In the genomic region with DNA sequence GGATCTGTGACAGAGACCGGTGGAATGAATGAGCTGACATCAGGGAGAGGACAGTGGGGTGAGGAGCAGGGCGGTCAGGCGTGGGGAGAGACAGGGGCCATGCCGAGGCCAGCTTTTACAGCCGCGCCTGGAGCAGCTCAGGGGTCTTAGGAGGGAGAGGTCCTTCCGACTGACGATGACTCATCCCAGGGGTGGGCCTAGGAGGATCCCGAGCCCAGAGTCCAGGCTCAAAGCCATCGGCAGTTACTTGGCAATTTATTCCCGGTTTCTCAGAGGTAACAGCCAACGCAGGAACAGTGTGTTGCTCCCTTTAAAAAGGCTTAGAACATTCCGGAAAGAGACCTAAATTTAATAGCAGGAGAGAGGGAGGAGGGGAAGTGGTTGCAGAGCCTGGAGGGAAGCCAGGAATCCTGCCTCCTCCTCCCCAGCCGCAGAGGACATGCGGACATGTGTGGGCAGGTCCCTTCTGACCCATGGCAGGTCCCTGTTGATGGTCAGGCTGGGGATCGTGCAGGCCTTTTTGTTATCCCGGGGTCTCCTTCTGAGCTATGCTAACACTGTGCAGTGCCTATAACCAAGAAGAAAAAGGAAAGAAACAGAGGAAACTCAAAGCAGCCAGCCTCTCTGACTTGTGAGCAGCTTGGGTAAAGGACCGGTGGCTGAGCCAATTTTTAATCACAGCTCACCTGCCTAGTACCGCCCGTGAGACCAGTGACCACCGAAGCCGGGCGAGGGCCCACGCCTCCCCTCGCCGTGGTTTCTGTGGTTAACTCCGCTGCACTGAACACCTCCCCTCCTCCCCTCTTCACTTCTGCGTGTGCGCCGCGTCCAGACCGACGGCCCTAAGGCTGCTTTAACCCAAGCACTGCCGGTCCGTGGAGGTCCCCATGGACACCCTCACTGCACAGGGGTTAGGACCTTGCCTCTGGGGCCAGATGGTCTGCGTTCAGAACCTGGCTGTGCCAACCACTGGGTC, we compare ENCODE assay signal across 9 cellular contexts.
DNase-seq lines count a peak whose midpoint lies in the region; ATAC-seq, FAIRE-seq and TF ChIP-seq lines count a peak whose summit lies in the region.
"Had no signal": no experiment of that assay in that cellular context is flagged by ENCODE, and none has a peak within 500 bp of the region (broad histone marks: within the 10 kb centered on the region; RNA-seq: fewer than 3 reads in every experiment).

No MANE protein-coding gene starts in this region.

- no peaks in the 10 kb centered on the region for H3K79me2 ChIP-seq in HepG2 (ENCODE audit: insufficient read depth, low read length)

- peaks cover 2% of the 10 kb centered on the region for H3K27me3 Mint-ChIP-seq in activated B cell treated with CpG ODN at 0.5 μM for 24 hours
- H3K27me3 Mint-ChIP-seq in immature natural killer cell (ENCODE audit: low read depth in 3 of 3), result peaks cover 8 to 23% (median 22%) of the 10 kb centered on the region in 3 donors

- H3K27ac Mint-ChIP-seq in activated B cell treated with CpG ODN at 0.5 μM for 24 hours (peak overlapping the region; percentile 75), immature natural killer cell (no peak overlapping the region)

- TF ChIP-seq RAD21 in HepG2 (CRISPR knock-in tag; IDR thresholded peaks at IDR 0.05), result no peak

- CTCF ChIA-PET in HepG2 (lab: Yijun Ruan, JAX; ENCODE audit: low intra/inter-chr PET ratio, low total read pairs), result no interaction called here
- CTCF ChIA-PET in activated B cell treated with CpG ODN at 0.5 μM for 24 hours (lab: Charles Lee), result no interaction called here

- POLR2A ChIA-PET in HepG2 (lab: Yijun Ruan, JAX) (no interaction called here), activated B cell treated with CpG ODN at 0.5 μM for 24 hours (lab: Charles Lee) (interaction anchor here (0.6 to 2.5 kb wide), 4 partner anchors 13 to 81 kb away, joined by 3 to 13 read pairs (median 6); no protein-coding TSS in a partner anchor)

- intact Hi-C loops in right lobe of liver (cut with DNase I) (no loop called here), HepG2 (cut with micrococcal nuclease; ENCODE audit: unreplicated experiment) (no loop called here), activated B cell treated with CpG ODN at 0.5 μM for 24 hours (cut with micrococcal nuclease) (loop anchor here (2.0 to 5.0 kb wide), 7 partner anchors 90 to 645 kb away; a partner anchor contains a TSS)

- H3K4me3 Mint-ChIP-seq in activated B cell treated with CpG ODN at 0.5 μM for 24 hours (peak overlapping the region; percentile 79), immature natural killer cell (peak overlapping the region; percentile 51 to 68 (median 57))
- H3K4me3 Mint-ChIP-seq: central memory CD8-positive, alpha-beta T cell had no signal

- H3K27ac ChIP-seq in right lobe of liver, result peak overlapping the region in 1 of 3 donors; percentile 23
- no peak overlapping the region for H3K27ac ChIP-seq in HepG2 (ENCODE audit: extremely low read length, insufficient read depth, low read length)
- H3K27ac ChIP-seq in substantia nigra (ENCODE audit: low read depth, low read length, poor library complexity, severe bottlenecking), result peak overlapping the region; percentile 47

- no TSS peak for BruUV-seq in HepG2 (replicated peaks; lab: Mats Ljungman, UMichigan)

- no peak overlapping the region for H3K4me2 ChIP-seq in HepG2 (ENCODE audit: low read depth, low read length)

- H3K27me3 ChIP-seq in right lobe of liver, result no peaks in the 10 kb centered on the region
- no peaks in the 10 kb centered on the region for H3K27me3 ChIP-seq in HepG2 (ENCODE audit: control insufficient read depth in 1 of 2, insufficient read depth in 2 of 2, low read length in 2 of 2)

- H3K4me1 ChIP-seq in right lobe of liver, result peaks cover 0 to 10% (median 1%) of the 10 kb centered on the region in 4 donors
- peaks cover 6% of the 10 kb centered on the region; the same call in 1 of the 2 replicates for H3K4me1 ChIP-seq in HepG2 (ENCODE audit: insufficient read depth, low read length)

- TF ChIP-seq CTCF in right lobe of liver (IDR thresholded peaks at IDR 0.05) (no peak), HepG2 (CRISPR knock-in tag; IDR thresholded peaks at IDR 0.05) (no peak), activated B cell treated with CpG ODN at 0.5 μM for 24 hours (IDR thresholded peaks at IDR 0.05) (no peak)

- ATAC-seq in right lobe of liver (peak; percentile 60 to 84 (median 66)), HepG2 (no peak), HG02943 (IDR thresholded peaks at IDR 0.05; ENCODE audit: low read depth, unreplicated experiment) (peak; percentile 38), activated B cell treated with CpG ODN at 0.5 μM for 24 hours (ENCODE audit: low read depth) (peak; percentile 20)

- FAIRE-seq in HepG2 (lab: Jason Lieb, UNC), result no peak

- H3K4me1 Mint-ChIP-seq in activated B cell treated with CpG ODN at 0.5 μM for 24 hours (peaks cover 64% of the 10 kb centered on the region), immature natural killer cell (peaks cover 19 to 23% of the 10 kb centered on the region in 2 donors)

- WGBS in right lobe of liver (ENCODE audit: insufficient coverage, low coverage, low lambda C conversion rate, missing lambda C conversion rate), result 50% methylated on average over 18 of the region's 36 CpGs
- WGBS in HepG2 (ENCODE audit: low lambda C conversion rate), result 98% methylated on average over 34 of the region's 36 CpGs

- no peaks in the 10 kb centered on the region for H3K9me3 ChIP-seq in right lobe of liver
- H3K9me3 ChIP-seq in HepG2 (ENCODE audit: low read length), result no peaks in the 10 kb centered on the region

- H2AFZ ChIP-seq in HepG2 (ENCODE audit: low read length), result no peak overlapping the region

- no peaks in the 10 kb centered on the region for H4K20me1 ChIP-seq in HepG2 (ENCODE audit: insufficient read depth, low read length)

- peaks cover 0 to 3% (median 0%) of the 10 kb centered on the region in 4 donors for H3K36me3 ChIP-seq in right lobe of liver
- H3K36me3 ChIP-seq in HepG2 (replicated peaks in 1 of 2; ENCODE audit: control insufficient read depth in 1 of 2, insufficient read depth in 2 of 2, low read length in 2 of 2), result peaks cover 0 to 1% of the 10 kb centered on the region in 2 experiments; a peak in 1 of 5 replicates

- H3K9me3 Mint-ChIP-seq in activated B cell treated with CpG ODN at 0.5 μM for 24 hours (no peaks in the 10 kb centered on the region), immature natural killer cell (peaks cover 0 to 4% (median 0%) of the 10 kb centered on the region in 6 donors)
- H3K9me3 Mint-ChIP-seq: central memory CD8-positive, alpha-beta T cell had no signal

- H3K4me3 ChIP-seq in right lobe of liver (no peak overlapping the region), HepG2 (replicated peaks in 1 of 3; ENCODE audit: insufficient read depth in 1 of 3, low read depth in 2 of 3, low read length in 3 of 3) (no peak overlapping the region)

- H3K36me3 Mint-ChIP-seq in activated B cell treated with CpG ODN at 0.5 μM for 24 hours (ENCODE audit: low read depth) (no peaks in the 10 kb centered on the region), immature natural killer cell (no peaks in the 10 kb centered on the region)

- DNase-seq in right lobe of liver (peak in 1 of 3 donors; percentile 71), HepG2 (ENCODE audit: low spot score) (no peak), activated B cell treated with CpG ODN at 0.5 μM for 24 hours (peak; percentile 35), immature natural killer cell (peak; percentile 11 to 20 (median 16)), substantia nigra (lab: John Stamatoyannopoulos, UW) (peak in 30 of 49 donors; percentile 9 to 77 (median 38)), HK-2 (ENCODE audit: unreplicated experiment) (no peak), retina (no peak)

- in situ Hi-C loops in HepG2 (cut with HindIII; ENCODE audit: extremely low pct_ligation_motif_present, low pct_unique_long_range_greater_than_20kb), result no loop called here

- TF ChIP-seq POLR2A in right lobe of liver (IDR thresholded peaks at IDR 0.05) (no peak), HepG2 (IDR thresholded peaks at IDR 0.05; ENCODE audit: insufficient read depth in 1 of 2, low read depth in 2 of 2, low read length in 2 of 2) (no peak)

- no peak overlapping the region for H3K9ac ChIP-seq in HepG2 (ENCODE audit: insufficient read depth, low read depth, low read length)

- TF ChIP-seq EP300 in HepG2 (IDR thresholded peaks at IDR 0.05; ENCODE audit: low read depth in 2 of 2, low read length in 2 of 2), result no peak
- no peak for TF ChIP-seq EP300 in HepG2 (CRISPR knock-in tag; IDR thresholded peaks at IDR 0.05; ENCODE audit: borderline replicate concordance)

TF ChIP-seq in HepG2, 621 proteins besides CTCF, POLR2A, EP300 and RAD21 (continues in another document):
- TF ChIP-seq AGO2 (optimal IDR thresholded peaks at IDR 0.05; ENCODE audit: low read depth, low read length) (no peak), ZNF674 (CRISPR knock-in tag; IDR thresholded peaks at IDR 0.05; ENCODE audit: low read depth) (no peak), HMGA1 (CRISPR knock-in tag; conservative IDR thresholded peaks at IDR 0.05) (no peak), ZNF616 (CRISPR knock-in tag; IDR thresholded peaks at IDR 0.05; ENCODE audit: low read depth) (no peak)
- TF ChIP-seq, protein P1, sequence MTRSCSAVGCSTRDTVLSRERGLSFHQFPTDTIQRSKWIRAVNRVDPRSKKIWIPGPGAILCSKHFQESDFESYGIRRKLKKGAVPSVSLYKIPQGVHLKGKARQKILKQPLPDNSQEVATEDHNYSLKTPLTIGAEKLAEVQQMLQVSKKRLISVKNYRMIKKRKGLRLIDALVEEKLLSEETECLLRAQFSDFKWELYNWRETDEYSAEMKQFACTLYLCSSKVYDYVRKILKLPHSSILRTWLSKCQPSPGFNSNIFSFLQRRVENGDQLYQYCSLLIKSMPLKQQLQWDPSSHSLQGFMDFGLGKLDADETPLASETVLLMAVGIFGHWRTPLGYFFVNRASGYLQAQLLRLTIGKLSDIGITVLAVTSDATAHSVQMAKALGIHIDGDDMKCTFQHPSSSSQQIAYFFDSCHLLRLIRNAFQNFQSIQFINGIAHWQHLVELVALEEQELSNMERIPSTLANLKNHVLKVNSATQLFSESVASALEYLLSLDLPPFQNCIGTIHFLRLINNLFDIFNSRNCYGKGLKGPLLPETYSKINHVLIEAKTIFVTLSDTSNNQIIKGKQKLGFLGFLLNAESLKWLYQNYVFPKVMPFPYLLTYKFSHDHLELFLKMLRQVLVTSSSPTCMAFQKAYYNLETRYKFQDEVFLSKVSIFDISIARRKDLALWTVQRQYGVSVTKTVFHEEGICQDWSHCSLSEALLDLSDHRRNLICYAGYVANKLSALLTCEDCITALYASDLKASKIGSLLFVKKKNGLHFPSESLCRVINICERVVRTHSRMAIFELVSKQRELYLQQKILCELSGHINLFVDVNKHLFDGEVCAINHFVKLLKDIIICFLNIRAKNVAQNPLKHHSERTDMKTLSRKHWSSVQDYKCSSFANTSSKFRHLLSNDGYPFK (CRISPR knock-in tag; IDR thresholded peaks at IDR 0.05; ENCODE audit: borderline replicate concordance), result no peak
- TF ChIP-seq, protein P2, sequence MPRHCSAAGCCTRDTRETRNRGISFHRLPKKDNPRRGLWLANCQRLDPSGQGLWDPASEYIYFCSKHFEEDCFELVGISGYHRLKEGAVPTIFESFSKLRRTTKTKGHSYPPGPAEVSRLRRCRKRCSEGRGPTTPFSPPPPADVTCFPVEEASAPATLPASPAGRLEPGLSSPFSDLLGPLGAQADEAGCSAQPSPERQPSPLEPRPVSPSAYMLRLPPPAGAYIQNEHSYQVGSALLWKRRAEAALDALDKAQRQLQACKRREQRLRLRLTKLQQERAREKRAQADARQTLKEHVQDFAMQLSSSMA (CRISPR knock-in tag; IDR thresholded peaks at IDR 0.05), result no peak

Comparison
In these comparisons a context has a peak if more than half of its experiments do, and no peak if none do; other contexts are left out.
1. DNase-seq: peak in activated B cell treated with CpG ODN at 0.5 μM for 24 hours (single experiment), immature natural killer cell (3 of 3) and substantia nigra (30 of 49); none in HepG2 (single experiment), HK-2 (single experiment) and retina (single experiment).